In the genomic region with DNA sequence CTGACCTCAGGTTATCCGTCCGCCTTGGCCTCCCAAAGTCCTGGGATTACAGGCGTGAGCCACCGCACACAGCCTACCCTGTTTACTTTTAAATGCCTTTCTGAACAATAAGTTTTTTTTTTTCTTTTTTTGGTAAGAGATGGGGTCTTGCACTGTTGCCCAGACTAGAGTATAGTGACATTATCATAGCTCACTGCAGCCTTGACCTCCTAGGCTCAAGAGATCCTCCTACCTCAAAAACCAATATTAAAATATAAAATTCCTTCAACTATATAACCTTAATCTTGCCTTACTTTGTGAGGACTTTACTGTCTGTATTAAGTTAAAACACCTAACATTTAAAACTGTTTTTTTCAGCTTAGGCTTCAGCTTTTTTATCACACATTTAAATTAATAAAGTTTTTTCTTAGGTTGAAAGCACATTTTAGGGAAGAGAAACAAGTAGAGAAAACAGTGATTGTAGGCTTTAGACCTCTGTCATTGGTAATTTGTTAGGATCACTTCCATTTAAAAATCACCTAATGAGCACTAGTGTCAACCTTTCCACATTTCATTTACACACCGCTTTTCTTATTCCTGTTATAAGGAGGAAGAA, we compare ENCODE assay signal across 15 cellular contexts. TPM values are rescaled to one million over a fixed set of nuclear protein-coding genes. Genes with fewer than 3 reads are reported as not detected.
DNase-seq lines count a peak whose midpoint lies in the region; ATAC-seq, FAIRE-seq and TF ChIP-seq lines count a peak whose summit lies in the region.
"Had no signal": no experiment of that assay in that cellular context is flagged by ENCODE, and none has a peak within 500 bp of the region (broad histone marks: within the 10 kb centered on the region; RNA-seq: fewer than 3 reads in every experiment).

No MANE protein-coding gene starts in this region.

- no peak for TF ChIP-seq RAD21 in HepG2 (CRISPR knock-in tag; IDR thresholded peaks at IDR 0.05)

- no peak overlapping the region for H3K9ac ChIP-seq in HepG2 (ENCODE audit: insufficient read depth, low read depth, low read length)
- H3K9ac ChIP-seq: neural progenitor cell had no signal

- H3K9me3 ChIP-seq in HepG2 (ENCODE audit: low read length) (no peaks in the 10 kb centered on the region), stomach (no peaks in the 10 kb centered on the region)
- H3K9me3 ChIP-seq: upper lobe of right lung had no signal

- CTCF ChIA-PET in WTC11 (lab: Charles Lee), result interaction anchor here (1.3 to 7.8 kb wide), 2 partner anchors 19 kb away, joined by 4 to 82 read pairs; no protein-coding TSS in a partner anchor
- CTCF ChIA-PET in HepG2 (lab: Yijun Ruan, JAX; ENCODE audit: low intra/inter-chr PET ratio, low total read pairs), result no interaction called here

- no peaks in the 10 kb centered on the region for H3K36me3 ChIP-seq in HepG2 (replicated peaks in 1 of 2; ENCODE audit: control insufficient read depth in 1 of 2, insufficient read depth in 2 of 2, low read length in 2 of 2)
- H3K36me3 ChIP-seq in stomach, result no peaks in the 10 kb centered on the region
- H3K36me3 ChIP-seq: brain microvascular endothelial cell, neural progenitor cell, upper lobe of right lung had no signal

- H4K20me1 ChIP-seq in HepG2 (ENCODE audit: insufficient read depth, low read length), result peaks cover 21% of the 10 kb centered on the region; the same call in 1 of the 2 replicates

- H3K27me3 Mint-ChIP-seq in activated T-cell treated with anti-CD3 and anti-CD28 coated beads, Interleukin-2, amount 50 U/mL, for 4 hours (ENCODE audit: low read depth), result no peaks in the 10 kb centered on the region
- H3K27me3 Mint-ChIP-seq in WTC11 (ENCODE audit: low read depth), result no peaks in the 10 kb centered on the region

- H3K4me3 Mint-ChIP-seq in activated T-cell treated with anti-CD3 and anti-CD28 coated beads, Interleukin-2, amount 50 U/mL, for 4 hours, result peak overlapping the region; percentile 100
- H3K4me3 Mint-ChIP-seq in WTC11, result no peak overlapping the region

- in situ Hi-C loops in HepG2 (cut with HindIII; ENCODE audit: extremely low pct_ligation_motif_present, low pct_unique_long_range_greater_than_20kb), result no loop called here

- H3K79me2 ChIP-seq in HepG2 (ENCODE audit: insufficient read depth, low read length), result peaks cover 68% of the 10 kb centered on the region

- H2AFZ ChIP-seq in HepG2 (ENCODE audit: low read length), result no peak overlapping the region
- H2AFZ ChIP-seq: neural progenitor cell had no signal

- TF ChIP-seq POLR2A in HepG2 (IDR thresholded peaks at IDR 0.05; ENCODE audit: insufficient read depth in 1 of 2, low read depth in 2 of 2, low read length in 2 of 2), result no peak
- no peak for TF ChIP-seq POLR2A in stomach (IDR thresholded peaks at IDR 0.05)

- TF ChIP-seq CTCF in WTC11 (IDR thresholded peaks at IDR 0.05) (no peak), HepG2 (CRISPR knock-in tag; IDR thresholded peaks at IDR 0.05) (no peak), stomach (IDR thresholded peaks at IDR 0.05) (no peak)

- H3K4me2 ChIP-seq in HepG2 (ENCODE audit: low read depth, low read length), result 0 out of 2 replicates have a peak overlapping the region, but pooled peaks have one; percentile 75

- ATAC-seq in activated T-cell treated with anti-CD3 and anti-CD28 coated beads, Interleukin-2, amount 50 U/mL, for 4 hours, result no peak
- no peak for ATAC-seq in WTC11
- no peak for ATAC-seq in HepG2
- no peak for ATAC-seq in GM21360 (IDR thresholded peaks at IDR 0.05; ENCODE audit: unreplicated experiment)
- ATAC-seq: upper lobe of right lung had no signal

- no TSS peak for BruUV-seq in HepG2 (replicated peaks; lab: Mats Ljungman, UMichigan)

- no peak for TF ChIP-seq EP300 in HepG2 (IDR thresholded peaks at IDR 0.05; ENCODE audit: low read depth in 2 of 2, low read length in 2 of 2)
- TF ChIP-seq EP300 in HepG2 (CRISPR knock-in tag; IDR thresholded peaks at IDR 0.05; ENCODE audit: borderline replicate concordance), result no peak
- no peak for TF ChIP-seq EP300 in stomach (IDR thresholded peaks at IDR 0.05)

- POLR2A ChIA-PET in WTC11 (lab: Charles Lee), result no interaction called here
- POLR2A ChIA-PET in HepG2 (lab: Yijun Ruan, JAX), result interaction anchor here (0.9 kb wide), 1 partner anchor 313 kb away, joined by 3 read pairs; the partner anchor contains the start of gene RPL7L1

- no peak for FAIRE-seq in HepG2 (lab: Jason Lieb, UNC)

- H3K4me1 Mint-ChIP-seq in activated T-cell treated with anti-CD3 and anti-CD28 coated beads, Interleukin-2, amount 50 U/mL, for 4 hours (ENCODE audit: low read depth), result peaks cover 43% of the 10 kb centered on the region
- peaks cover 9% of the 10 kb centered on the region for H3K4me1 Mint-ChIP-seq in WTC11

- H3K27ac ChIP-seq in HepG2 (ENCODE audit: extremely low read length, insufficient read depth, low read length) (peak overlapping the region; percentile 10), stomach (peak overlapping the region in 3 of 5 donors; percentile 95 to 99 (median 98))
- H3K27ac ChIP-seq: brain microvascular endothelial cell, neural progenitor cell had no signal

- peak overlapping the region; percentile 63; the same call in 1 of the 2 replicates for H3K27ac Mint-ChIP-seq in WTC11
- H3K27ac Mint-ChIP-seq: H9, neural progenitor cell had no signal

- peaks cover 11% of the 10 kb centered on the region for H3K36me3 Mint-ChIP-seq in activated T-cell treated with anti-CD3 and anti-CD28 coated beads, Interleukin-2, amount 50 U/mL, for 4 hours (ENCODE audit: insufficient read depth)
- peaks cover 12% of the 10 kb centered on the region; the same call in 1 of the 2 replicates for H3K36me3 Mint-ChIP-seq in WTC11

- H3K27me3 ChIP-seq in HepG2 (ENCODE audit: control insufficient read depth in 1 of 2, insufficient read depth in 2 of 2, low read length in 2 of 2), result peaks cover 0 to 5% of the 10 kb centered on the region in 2 experiments; a peak in 1 of 5 replicates
- no peaks in the 10 kb centered on the region for H3K27me3 ChIP-seq in stomach
- H3K27me3 ChIP-seq: brain microvascular endothelial cell, neural progenitor cell, upper lobe of right lung had no signal

- intact Hi-C loops in HepG2 (cut with micrococcal nuclease; ENCODE audit: unreplicated experiment) (loop anchor here (10.0 kb wide), 1 partner anchor 178 kb away; the partner anchor contains the start of gene TBCC), stomach (cut with DNase I; ENCODE audit: low total_unique reads) (no loop called here)

- 77% methylated on average over 5 of the region's 5 CpGs for WGBS in HepG2 (ENCODE audit: low lambda C conversion rate)
- WGBS in stomach, 5 donors, result 68 to 91% (median 84%) methylated on average over 5 of the region's 5 CpGs

- DNase-seq in activated T-cell treated with anti-CD3 and anti-CD28 coated beads, Interleukin-2, amount 50 U/mL, for 4 hours, result no peak
- DNase-seq in activated T-cell treated with anti-CD3 and anti-CD28 coated beads for 4 hours, result no peak
- DNase-seq in WTC11 (ENCODE audit: low spot score), result no peak
- no peak for DNase-seq in HepG2 (ENCODE audit: low spot score)
- no peak for DNase-seq in stomach
- DNase-seq in GM19240 (ENCODE audit: insufficient read length, low spot score), result no peak
- no peak for DNase-seq in NCI-H2227 (lab: John Stamatoyannopoulos, UW; ENCODE audit: unreplicated experiment)
- DNase-seq: activated CD8-positive, alpha-beta memory T cell treated with anti-CD3 and anti-CD28 coated beads, Interleukin-2, amount 50 U/mL, for 48 hours; brain microvascular endothelial cell; H9; NCI-H1436; NCI-H510A treated with DMSO at 0.1 percent for 48 hours; upper lobe of right lung had no signal

- no peak overlapping the region for H3K4me3 ChIP-seq in HepG2 (replicated peaks in 1 of 3; ENCODE audit: insufficient read depth in 1 of 3, low read depth in 2 of 3, low read length in 3 of 3)
- peak overlapping the region in 1 of 4 donors; percentile 90 for H3K4me3 ChIP-seq in stomach

- H3K4me1 ChIP-seq in HepG2 (ENCODE audit: insufficient read depth, low read length), result peaks cover 49% of the 10 kb centered on the region
- peaks cover 23 to 74% (median 48%) of the 10 kb centered on the region in 4 donors for H3K4me1 ChIP-seq in stomach
- H3K4me1 ChIP-seq: neural progenitor cell had no signal

- H3K9me3 Mint-ChIP-seq in activated T-cell treated with anti-CD3 and anti-CD28 coated beads, Interleukin-2, amount 50 U/mL, for 4 hours, result no peaks in the 10 kb centered on the region
- H3K9me3 Mint-ChIP-seq in WTC11, result no peaks in the 10 kb centered on the region
- H3K9me3 Mint-ChIP-seq: H9, neural progenitor cell had no signal

TF ChIP-seq in WTC11, 78 proteins besides CTCF, POLR2A, EP300 and RAD21 (continues in another document):
- TF ChIP-seq ZBTB21 (CRISPR knock-in tag; IDR thresholded peaks at IDR 0.05; ENCODE audit: borderline replicate concordance), result no peak
- TF ChIP-seq FOXJ3 (CRISPR knock-in tag; IDR thresholded peaks at IDR 0.05; ENCODE audit: borderline replicate concordance), result no peak

RNA-seq across cellular contexts. Expression of gene UBR2, which starts 2.9 kb away (rescaled TPM):
- 10 to 100 TPM; 16.8 to 21.3 (median 19.9) TPM for total RNA-seq in activated T-cell treated with anti-CD3 and anti-CD28 coated beads, Interleukin-2, amount 50 U/mL, for 4 hours
- 16.4 to 18.8 TPM (median 17.1 TPM) in 3 replicates for total RNA-seq in WTC11 (2021)
- 29.3 and 39.3 TPM in 2 replicates for total RNA-seq in HepG2 (2016; rRNA removed; fragmentation: Illumina TruSeq; extraction: Trizol)
- 4.9 and 5.0 TPM in 2 replicates for total RNA-seq in HepG2 (2016; cell fraction: cytosol; rRNA removed; fragmentation: Illumina TruSeq; extraction: Trizol; ENCODE audit: low read depth)
- 28.5 and 36.6 TPM in 2 replicates for total RNA-seq in HepG2 (2016; cell fraction: insoluble cytoplasmic fraction; rRNA removed; fragmentation: Illumina TruSeq; extraction: Trizol)
- total RNA-seq in HepG2 (2016; cell fraction: membrane; rRNA removed; fragmentation: Illumina TruSeq; extraction: Trizol), result 5.9 and 6.6 TPM in 2 replicates
- total RNA-seq in HepG2 (2016; cell fraction: nucleus; rRNA removed; fragmentation: Illumina TruSeq; extraction: Trizol), result 33.6 and 38.5 TPM in 2 replicates
- 14.8 and 17.6 TPM in 2 replicates for polyA plus RNA-seq in HepG2 (2011; rRNA removed)
- polyA plus RNA-seq in HepG2 (2011; cell fraction: cytosol; rRNA removed), result 6.1 and 9.3 TPM in 2 replicates
- 21.6 and 22.5 TPM in 2 replicates for polyA plus RNA-seq in HepG2 (2011; cell fraction: nucleus; rRNA removed)
- polyA plus RNA-seq in HepG2 (2012), result 11.2 and 13.1 TPM in 2 replicates
- polyA plus RNA-seq in HepG2 (2016; cell fraction: cytosol; fragmentation: Illumina TruSeq; extraction: Trizol; ENCODE audit: low read depth), result 0.72 and 0.75 TPM in 2 replicates
- 14.8 and 15.8 TPM in 2 replicates for polyA plus RNA-seq in HepG2 (2016; cell fraction: insoluble cytoplasmic fraction; fragmentation: Illumina TruSeq; extraction: Trizol; ENCODE audit: low read depth)
- 1.4 and 1.5 TPM in 2 replicates for polyA plus RNA-seq in HepG2 (2016; cell fraction: membrane; fragmentation: Illumina TruSeq; extraction: Trizol; ENCODE audit: low read depth)
- 28.2 and 31.8 TPM in 2 replicates for polyA plus RNA-seq in HepG2 (2016; cell fraction: nucleus; fragmentation: Illumina TruSeq; extraction: Trizol; ENCODE audit: insufficient read depth, low read depth)
- 16.4 and 17.3 TPM in 2 replicates for polyA minus RNA-seq in HepG2 (2011; rRNA and poly(A)+ RNA removed; ENCODE audit: low replicate concordance)
- polyA minus RNA-seq in HepG2 (2011; cell fraction: cytosol; rRNA and poly(A)+ RNA removed), result 17.6 and 20.7 TPM in 2 replicates
- 50.2 and 58.7 TPM in 2 replicates for polyA minus RNA-seq in HepG2 (2011; cell fraction: nucleus; rRNA and poly(A)+ RNA removed)
- total RNA-seq in stomach, result 10 to 100 TPM; 12.8 to 57.1 (median 39.4) TPM
- 1 to 10 TPM; 5.1 to 7.9 (median 5.7) TPM for polyA plus RNA-seq in stomach
